In genomic region chr21:37337179-37337578, GRCh38 we compare ENCODE assay signal across 1 cellular context.
TF ChIP-seq lines count a peak whose summit lies in the region.

No MANE protein-coding gene starts in this region.

TF ChIP-seq in WTC11, 78 proteins besides CTCF, POLR2A, EP300 and RAD21 (continued from another document):
- TF ChIP-seq PRDM15 (CRISPR knock-in tag; IDR thresholded peaks at IDR 0.05): no peak
